12 cellular contexts compared by ENCODE assay signal in the genomic region with DNA sequence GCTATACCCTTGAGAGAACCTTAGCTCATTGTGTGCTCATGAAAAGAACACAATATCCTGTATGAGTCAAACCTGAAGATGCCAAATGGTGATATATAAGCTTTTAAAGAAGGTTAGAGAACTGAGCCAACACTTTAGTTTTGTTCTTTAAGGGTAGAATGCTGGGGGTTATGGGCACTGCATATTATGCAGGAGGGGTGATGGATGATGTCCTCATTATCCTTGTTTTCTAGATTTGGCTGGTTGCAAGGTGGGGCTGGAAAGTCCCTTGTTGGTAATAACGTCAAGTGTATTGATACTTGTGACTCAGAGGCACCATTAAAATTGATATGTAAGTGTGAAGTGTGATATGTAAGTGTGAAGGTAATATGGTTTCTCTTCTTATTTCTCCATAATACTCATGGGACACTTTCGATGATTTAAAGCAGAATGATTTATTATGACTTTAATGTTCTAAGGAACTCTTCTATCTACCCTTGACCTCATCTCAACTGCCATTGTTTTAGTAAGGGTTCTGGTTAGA.
DNase-seq lines count a peak whose midpoint lies in the region; ATAC-seq and TF ChIP-seq lines count a peak whose summit lies in the region.
"Had no signal": no experiment of that assay in that cellular context is flagged by ENCODE, and none has a peak within 500 bp of the region (broad histone marks: within the 10 kb centered on the region; RNA-seq: fewer than 3 reads in every experiment).

No MANE protein-coding gene starts in this region.

- H3K4me3 Mint-ChIP-seq in activated CD4-positive, alpha-beta memory T cell treated with anti-CD3 and anti-CD28 coated beads for 36 hours = no peak overlapping the region
- H3K4me3 Mint-ChIP-seq: mesothelial cell of epicardium had no signal

- no peak overlapping the region for H3K27ac ChIP-seq in Peyer's patch
- H3K27ac ChIP-seq: cardiac muscle cell, transverse colon had no signal

- peak overlapping the region; percentile 88 for H3K27ac Mint-ChIP-seq in activated CD4-positive, alpha-beta memory T cell treated with anti-CD3 and anti-CD28 coated beads for 36 hours
- H3K27ac Mint-ChIP-seq: mesothelial cell of epicardium had no signal

- H3K4me1 Mint-ChIP-seq in activated CD4-positive, alpha-beta memory T cell treated with anti-CD3 and anti-CD28 coated beads for 36 hours (ENCODE audit: low read depth) = peaks cover 68% of the 10 kb centered on the region

- H3K36me3 ChIP-seq in Peyer's patch = no peaks in the 10 kb centered on the region
- H3K36me3 ChIP-seq: cardiac muscle cell, transverse colon had no signal

- TF ChIP-seq POLR2A in Peyer's patch (IDR thresholded peaks at IDR 0.05) = no peak

- peaks cover 3% of the 10 kb centered on the region for H3K27me3 Mint-ChIP-seq in activated CD4-positive, alpha-beta memory T cell treated with anti-CD3 and anti-CD28 coated beads for 36 hours

- no peaks in the 10 kb centered on the region for H3K9me3 Mint-ChIP-seq in activated CD4-positive, alpha-beta memory T cell treated with anti-CD3 and anti-CD28 coated beads for 36 hours
- H3K9me3 Mint-ChIP-seq: mesothelial cell of epicardium had no signal

- no peak for TF ChIP-seq CTCF in Peyer's patch (IDR thresholded peaks at IDR 0.05)

- POLR2A ChIA-PET in activated CD4-positive, alpha-beta memory T cell treated with anti-CD3 and anti-CD28 coated beads for 36 hours (lab: Charles Lee) = interaction anchor here (0.7 to 2.2 kb wide), 5 partner anchors 41 to 354 kb away, joined by 3 to 12 read pairs (median 4); no protein-coding TSS in a partner anchor

- intact Hi-C loops in activated CD4-positive, alpha-beta memory T cell treated with anti-CD3 and anti-CD28 coated beads for 36 hours (cut with micrococcal nuclease) = loop anchor here (1.0 to 10.0 kb wide), 9 partner anchors 41 to 918 kb away; no protein-coding TSS in a partner anchor
- intact Hi-C loops in Right ventricle myocardium inferior (cut with DNase I) = no loop called here

- no peaks in the 10 kb centered on the region for H3K9me3 ChIP-seq in Peyer's patch
- H3K9me3 ChIP-seq: transverse colon had no signal

- ATAC-seq in activated CD4-positive, CD25-positive, alpha-beta regulatory T cell treated with anti-CD3 and anti-CD28 coated beads, Interleukin-2, amount 50 U/mL, for 24 hours = peak; percentile 80 to 85
- peak; percentile 65 for ATAC-seq in GM21723 (IDR thresholded peaks at IDR 0.05; ENCODE audit: unreplicated experiment)
- ATAC-seq in Right ventricle myocardium inferior = no peak

- no peaks in the 10 kb centered on the region for H3K36me3 Mint-ChIP-seq in activated CD4-positive, alpha-beta memory T cell treated with anti-CD3 and anti-CD28 coated beads for 36 hours
- H3K36me3 Mint-ChIP-seq: mesothelial cell of epicardium had no signal

- no peak for DNase-seq in activated CD4-positive, CD25-positive, alpha-beta regulatory T cell (lab: John Stamatoyannopoulos, UW)
- peak; percentile 71 for DNase-seq in activated CD4-positive, alpha-beta memory T cell treated with anti-CD3 and anti-CD28 coated beads for 36 hours
- DNase-seq in stimulated activated CD4-positive, alpha-beta T cell treated with anti-CD3 and anti-CD28 coated beads, Interleukin-2, amount 100 ng/mL, for 48 hours = peak; percentile 14 to 31
- no peak for DNase-seq in Peyer's patch
- DNase-seq in Right ventricle myocardium inferior (ENCODE audit: missing footprints) = no peak
- DNase-seq in DMS153 (lab: John Stamatoyannopoulos, UW) = no peak
- DNase-seq: IMR-90, transverse colon had no signal

- no peaks in the 10 kb centered on the region for H3K27me3 ChIP-seq in Peyer's patch
- H3K27me3 ChIP-seq: cardiac muscle cell, transverse colon had no signal

- H3K4me3 ChIP-seq in Peyer's patch = no peak overlapping the region
- H3K4me3 ChIP-seq: cardiac muscle cell, transverse colon had no signal

- CTCF ChIA-PET in activated CD4-positive, alpha-beta memory T cell treated with anti-CD3 and anti-CD28 coated beads for 36 hours (lab: Charles Lee) = interaction anchor here (0.9 to 3.6 kb wide), 6 partner anchors 41 to 361 kb away, joined by 3 to 14 read pairs (median 6); a partner anchor contains a TSS

- H3K4me1 ChIP-seq in Peyer's patch = no peaks in the 10 kb centered on the region

Comparison
In these comparisons a context has a peak if more than half of its experiments do, and no peak if none do; other contexts are left out.
1. DNase-seq: peak in activated CD4-positive, alpha-beta memory T cell treated with anti-CD3 and anti-CD28 coated beads for 36 hours (single experiment) and stimulated activated CD4-positive, alpha-beta T cell treated with anti-CD3 and anti-CD28 coated beads, Interleukin-2, amount 100 ng/mL, for 48 hours (2 of 2); none in activated CD4-positive, CD25-positive, alpha-beta regulatory T cell (0 of 4), Peyer's patch (0 of 3), Right ventricle myocardium inferior (single experiment) and DMS153 (single experiment).